In the genomic region with DNA sequence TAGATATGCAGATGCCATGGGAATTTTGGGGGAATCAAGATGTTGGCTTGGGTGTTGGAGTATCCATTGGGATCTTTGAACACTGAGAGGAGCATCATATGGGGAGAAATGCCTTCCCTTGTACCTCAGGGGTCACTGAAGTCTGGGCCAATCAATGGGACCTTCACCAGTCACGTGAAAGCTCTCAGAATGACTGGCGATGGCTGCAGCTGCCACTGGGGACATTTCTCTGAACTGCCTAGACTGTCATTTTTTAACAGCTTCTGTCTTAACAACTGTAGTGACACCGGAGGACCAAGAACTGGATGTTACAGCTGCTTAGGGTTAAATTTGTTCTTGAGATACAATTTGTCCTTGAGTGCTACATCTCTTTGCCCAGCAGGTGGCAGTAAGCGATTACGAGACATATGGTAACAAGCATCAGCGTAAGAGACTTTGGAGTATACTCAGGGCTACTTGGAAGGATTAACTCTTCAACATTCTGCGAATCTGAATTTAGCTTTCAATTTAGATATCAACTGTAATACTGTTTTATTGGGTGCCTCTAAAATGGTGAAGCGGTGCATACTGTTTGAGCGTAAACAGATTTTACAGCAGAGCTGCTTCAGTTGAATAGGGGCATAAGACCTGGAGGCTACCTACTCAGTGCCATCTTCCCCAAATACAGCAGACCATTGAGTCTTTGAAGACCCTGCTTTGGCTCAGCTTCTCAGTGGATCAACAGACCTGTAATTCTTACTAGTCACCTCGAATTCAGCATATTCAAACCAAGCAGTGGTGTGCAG, we compare ENCODE assay signal across 9 cellular contexts. TPM values are rescaled to one million over a fixed set of nuclear protein-coding genes. Genes with fewer than 3 reads are reported as not detected.
DNase-seq lines count a peak whose midpoint lies in the region; ATAC-seq and TF ChIP-seq lines count a peak whose summit lies in the region.
"Had no signal": no experiment of that assay in that cellular context is flagged by ENCODE, and none has a peak within 500 bp of the region (broad histone marks: within the 10 kb centered on the region; RNA-seq: fewer than 3 reads in every experiment).

No MANE protein-coding gene starts in this region.

- H2AK5ac ChIP-seq in trophoblast cell (ENCODE audit: low read length) = no peak overlapping the region

- H3K9ac ChIP-seq in trophoblast cell (ENCODE audit: low read length) = no peak overlapping the region

- no peak overlapping the region for H3K27ac Mint-ChIP-seq in activated naive CD4-positive, alpha-beta T cell treated with anti-CD3 and anti-CD28 coated beads, Interleukin-2, amount 10 ng/mL, durations not matched to agents 7 days and 5 days
- H3K27ac Mint-ChIP-seq: activated naive CD8-positive, alpha-beta T cell had no signal

- H3K27ac ChIP-seq in HL-60 (replicated peaks) = no peak overlapping the region
- H3K27ac ChIP-seq in Peyer's patch = no peak overlapping the region
- no peak overlapping the region for H3K27ac ChIP-seq in trophoblast cell (ENCODE audit: low read depth, low read length)
- H3K27ac ChIP-seq in aorta (ENCODE audit: low read depth in 1 of 2, low read length in 2 of 2) = no peak overlapping the region

- H3K23ac ChIP-seq in trophoblast cell (ENCODE audit: low read length) = no peak overlapping the region

- H3K27me3 ChIP-seq in HL-60 (ENCODE audit: insufficient read depth, poor library complexity, severe bottlenecking) (no peaks in the 10 kb centered on the region), Peyer's patch (no peaks in the 10 kb centered on the region), trophoblast cell (ENCODE audit: insufficient read depth, low read length) (no peaks in the 10 kb centered on the region), aorta (ENCODE audit: control insufficient read depth in 1 of 2, insufficient read depth in 2 of 2, low read length in 1 of 2) (no peaks in the 10 kb centered on the region)

- H3K4me3 Mint-ChIP-seq in activated naive CD4-positive, alpha-beta T cell treated with anti-CD3 and anti-CD28 coated beads, Interleukin-2, amount 10 ng/mL, durations not matched to agents 7 days and 5 days = no peak overlapping the region
- H3K4me3 Mint-ChIP-seq: activated naive CD8-positive, alpha-beta T cell had no signal

- H2BK12ac ChIP-seq in trophoblast cell (ENCODE audit: low read length) = no peak overlapping the region

- peak; percentile 84 for ATAC-seq in GM19467 (IDR thresholded peaks at IDR 0.05; ENCODE audit: unreplicated experiment)
- peak; percentile 78 for ATAC-seq in aorta (ENCODE audit: low FRiP score)

- peaks cover 23% of the 10 kb centered on the region for H3K27me3 Mint-ChIP-seq in activated naive CD4-positive, alpha-beta T cell treated with anti-CD3 and anti-CD28 coated beads, Interleukin-2, amount 10 ng/mL, durations not matched to agents 7 days and 5 days

- no peaks in the 10 kb centered on the region for H3K79me2 ChIP-seq in trophoblast cell (ENCODE audit: control insufficient read depth, insufficient read depth, low read length, poor library complexity)

- no peak overlapping the region for H3K4ac ChIP-seq in trophoblast cell (ENCODE audit: low read depth, low read length)

- CTCF ChIA-PET in activated naive CD4-positive, alpha-beta T cell treated with anti-CD3 and anti-CD28 coated beads, Interleukin-2, amount 10 ng/mL, durations not matched to agents 7 days and 5 days (lab: Charles Lee) = interaction anchor here (0.7 to 2.1 kb wide), 17 partner anchors 10 to 569 kb away, joined by 3 to 15 read pairs (median 4); no protein-coding TSS in a partner anchor

- DNase-seq in DMS153 treated with DMSO at 0.1 percent for 48 hours (lab: John Stamatoyannopoulos, UW; ENCODE audit: unreplicated experiment) (peak; percentile 42), HL-60 (ENCODE audit: low read depth in 1 of 2, low spot score in 1 of 2) (peak; percentile 37 to 48), Peyer's patch (peak in 2 of 3 donors; percentile 56 to 88), globus pallidus (ENCODE audit: low spot score) (peak; percentile 65), trophoblast cell (peak; percentile 32 to 85), aorta (peak in 1 of 2 donors; percentile 70)
- peak; percentile 63 for DNase-seq in activated naive CD4-positive, alpha-beta T cell treated with anti-CD3 and anti-CD28 coated beads, Interleukin-2, amount 10 ng/mL, durations not matched to agents 7 days and 5 days

- H3K79me1 ChIP-seq in trophoblast cell (ENCODE audit: low read length) = no peaks in the 10 kb centered on the region

- peaks cover 16% of the 10 kb centered on the region for H3K4me1 Mint-ChIP-seq in activated naive CD4-positive, alpha-beta T cell treated with anti-CD3 and anti-CD28 coated beads, Interleukin-2, amount 10 ng/mL, durations not matched to agents 7 days and 5 days

- no peak overlapping the region for H3K4me2 ChIP-seq in trophoblast cell (ENCODE audit: low read length)

- H2BK120ac ChIP-seq in trophoblast cell (ENCODE audit: insufficient read depth, low read length, poor library complexity) = no peak overlapping the region

- peak; percentile 82 for TF ChIP-seq CTCF in HL-60 (IDR thresholded peaks at IDR 0.05; ENCODE audit: insufficient read depth, low read length)
- TF ChIP-seq CTCF in Peyer's patch (IDR thresholded peaks at IDR 0.05) = peak; percentile 23 to 86 (median 77)

- H3K4me1 ChIP-seq in Peyer's patch (peaks cover 0 to 7% (median 0%) of the 10 kb centered on the region in 4 donors), trophoblast cell (ENCODE audit: control insufficient read depth in 1 of 2, insufficient read depth in 2 of 2, low read length in 2 of 2) (no peaks in the 10 kb centered on the region), aorta (ENCODE audit: control insufficient read depth in 1 of 2, insufficient read depth in 2 of 2, low read length in 2 of 2) (no peaks in the 10 kb centered on the region)

- no peaks in the 10 kb centered on the region for H3K9me3 Mint-ChIP-seq in activated naive CD4-positive, alpha-beta T cell treated with anti-CD3 and anti-CD28 coated beads, Interleukin-2, amount 10 ng/mL, durations not matched to agents 7 days and 5 days

- H3K4me3 ChIP-seq in HL-60 (replicated peaks; ENCODE audit: insufficient read depth, low read length) (no peak overlapping the region), Peyer's patch (no peak overlapping the region), trophoblast cell (ENCODE audit: low read depth, low read length) (no peak overlapping the region), aorta (ENCODE audit: low read length in 2 of 2) (no peak overlapping the region)

- H3K18ac ChIP-seq in trophoblast cell (ENCODE audit: low read length) = no peak overlapping the region

- no peak overlapping the region for H4K91ac ChIP-seq in trophoblast cell (ENCODE audit: low read depth, low read length)

- no peak overlapping the region for H3K14ac ChIP-seq in trophoblast cell (ENCODE audit: low read length)

- H4K12ac ChIP-seq in trophoblast cell (ENCODE audit: low read depth, low read length) = no peak overlapping the region

- no peaks in the 10 kb centered on the region for H3K36me3 Mint-ChIP-seq in activated naive CD4-positive, alpha-beta T cell treated with anti-CD3 and anti-CD28 coated beads, Interleukin-2, amount 10 ng/mL, durations not matched to agents 7 days and 5 days
- H3K36me3 Mint-ChIP-seq: activated naive CD8-positive, alpha-beta T cell had no signal

- TF ChIP-seq POLR2A in Peyer's patch (IDR thresholded peaks at IDR 0.05) = no peak

- intact Hi-C loops in aorta (cut with DNase I) = loop anchor here (5.0 to 10.0 kb wide), 4 partner anchors 128 to 570 kb away; no protein-coding TSS in a partner anchor

- H2AFZ ChIP-seq in trophoblast cell (ENCODE audit: insufficient read depth, low read length, poor library complexity) = no peak overlapping the region

- no peaks in the 10 kb centered on the region for H3K9me3 ChIP-seq in Peyer's patch
- H3K9me3 ChIP-seq in trophoblast cell (ENCODE audit: insufficient read depth, low read depth, low read length) = no peaks in the 10 kb centered on the region
- no peaks in the 10 kb centered on the region for H3K9me3 ChIP-seq in aorta (ENCODE audit: control insufficient read depth, low read length)

- no peak overlapping the region for H2BK5ac ChIP-seq in trophoblast cell (ENCODE audit: low read depth, low read length, poor library complexity)

- H4K8ac ChIP-seq in trophoblast cell (ENCODE audit: low read depth, low read length) = no peak overlapping the region

- no CpG with 5 or more reads among the region's 10 CpGs for WGBS in trophoblast cell (ENCODE audit: extremely low coverage, insufficient coverage, insufficient read length)
- 24 to 29% methylated on average over 10 of the region's 10 CpGs for WGBS in aorta, 2 donors

- H3K36me3 ChIP-seq in Peyer's patch = no peaks in the 10 kb centered on the region
- no peaks in the 10 kb centered on the region for H3K36me3 ChIP-seq in trophoblast cell (ENCODE audit: control insufficient read depth in 1 of 2, insufficient read depth in 2 of 2, low read length in 2 of 2)
- H3K36me3 ChIP-seq in aorta (ENCODE audit: control insufficient read depth in 1 of 2, insufficient read depth in 2 of 2, low read length in 1 of 2) = no peaks in the 10 kb centered on the region

RNA-seq across cellular contexts. Expression of a gene that starts 36.0 kb away (rescaled TPM):
- total RNA-seq in Peyer's patch = 100 to 1,000 TPM in 1 of 4 donors, 10 to 100 TPM in 3; 28.7 to 262 (median 72.2) TPM
- polyA plus RNA-seq in trophoblast cell (2013) = 48.1 and 53.3 TPM in 2 replicates
- total RNA-seq in aorta = 1,000 to 10,000 TPM in 1 of 2 donors, 100 to 1,000 TPM in 1; 588 to 1,507 TPM
- polyA plus RNA-seq in aorta = 100 to 1,000 TPM; 221 to 957 TPM
